Comparison of ENCODE assay signal across 27 cellular contexts in genomic region chr9:105281926-105282325, GRCh38. TPM values are rescaled to one million over a fixed set of nuclear protein-coding genes. Genes with fewer than 3 reads are reported as not detected.
DNase-seq lines count a peak whose midpoint lies in the region; ATAC-seq and TF ChIP-seq lines count a peak whose summit lies in the region.
"Had no signal": no experiment of that assay in that cellular context is flagged by ENCODE, and none has a peak within 500 bp of the region (broad histone marks: within the 10 kb centered on the region; RNA-seq: fewer than 3 reads in every experiment).

No MANE protein-coding gene starts in this region.

- 54% methylated on average over 1 of the region's 1 CpG for WGBS in hepatocyte (ENCODE audit: low lambda C conversion rate, missing lambda C conversion rate)

- TF ChIP-seq CTCF in hepatocyte (IDR thresholded peaks at IDR 0.05; ENCODE audit: poor library complexity) (no peak), type B pancreatic cell (conservative IDR thresholded peaks at IDR 0.05) (no peak)

- H3K4me1 ChIP-seq in hepatocyte (ENCODE audit: insufficient read depth), result peaks cover 6% of the 10 kb centered on the region
- H3K4me1 ChIP-seq: left lung had no signal

- H3K4me2 ChIP-seq in hepatocyte, result no peak overlapping the region

- CTCF ChIA-PET in activated CD8-positive, alpha-beta T cell treated with anti-CD3 and anti-CD28 coated beads, Interleukin-2, amount 10 ng/mL, durations not matched to agents 7 days and 5 days (lab: Charles Lee), result no interaction called here

- H3K9me3 Mint-ChIP-seq in type B pancreatic cell, result peaks cover 5% of the 10 kb centered on the region
- H3K9me3 Mint-ChIP-seq in activated CD8-positive, alpha-beta T cell treated with anti-CD3 and anti-CD28 coated beads, Interleukin-2, amount 10 ng/mL, durations not matched to agents 7 days and 5 days (ENCODE audit: insufficient read depth), result no peaks in the 10 kb centered on the region
- H3K9me3 Mint-ChIP-seq: activated naive CD8-positive, alpha-beta T cell treated with anti-CD3 and anti-CD28 coated beads, Interleukin-2, amount 50 U/mL, for 24 hours; CD4-positive, alpha-beta T cell; immature natural killer cell; natural killer cell treated with Interleukin-12 subunit alpha and Interleukin-12 subunit beta and Interleukin-15 and Interleukin-18, amount 100 ng/mL, for 72 hours had no signal

- no peak for ATAC-seq in activated CD8-positive, alpha-beta T cell treated with anti-CD3 and anti-CD28 coated beads, Interleukin-2, amount 10 ng/mL, durations not matched to agents 7 days and 5 days
- ATAC-seq in Right ventricle myocardium superior (ENCODE audit: poor library complexity), result no peak
- ATAC-seq: activated naive CD8-positive, alpha-beta T cell treated with anti-CD3 and anti-CD28 coated beads, Interleukin-2, amount 50 U/mL, for 24 hours; K562; left lung; natural killer cell treated with Interleukin-12 subunit alpha and Interleukin-12 subunit beta and Interleukin-15 and Interleukin-18, amount 100 ng/mL, for 72 hours; Panc1 had no signal

- H4K20me1 ChIP-seq in hepatocyte (ENCODE audit: insufficient read depth, poor library complexity, severe bottlenecking), result peaks cover 6% of the 10 kb centered on the region

- no peaks in the 10 kb centered on the region for H3K27me3 ChIP-seq in hepatocyte
- H3K27me3 ChIP-seq: left lung, ovary, SJSA1, thyroid gland had no signal

- peaks cover 11% of the 10 kb centered on the region for H3K4me1 Mint-ChIP-seq in type B pancreatic cell (ENCODE audit: unreplicated experiment)
- H3K4me1 Mint-ChIP-seq in activated CD8-positive, alpha-beta T cell treated with anti-CD3 and anti-CD28 coated beads, Interleukin-2, amount 10 ng/mL, durations not matched to agents 7 days and 5 days (ENCODE audit: low read depth), result no peaks in the 10 kb centered on the region
- H3K4me1 Mint-ChIP-seq: activated naive CD8-positive, alpha-beta T cell treated with anti-CD3 and anti-CD28 coated beads, Interleukin-2, amount 50 U/mL, for 24 hours had no signal

- H3K36me3 Mint-ChIP-seq in type B pancreatic cell, result peaks cover 14% of the 10 kb centered on the region
- no peaks in the 10 kb centered on the region for H3K36me3 Mint-ChIP-seq in activated CD8-positive, alpha-beta T cell treated with anti-CD3 and anti-CD28 coated beads, Interleukin-2, amount 10 ng/mL, durations not matched to agents 7 days and 5 days (ENCODE audit: low read depth)
- H3K36me3 Mint-ChIP-seq: immature natural killer cell; natural killer cell treated with Interleukin-12 subunit alpha and Interleukin-12 subunit beta and Interleukin-15 and Interleukin-18, amount 100 ng/mL, for 72 hours had no signal

- peak overlapping the region; percentile 60 for H3K27ac Mint-ChIP-seq in type B pancreatic cell
- no peak overlapping the region for H3K27ac Mint-ChIP-seq in activated CD8-positive, alpha-beta T cell treated with anti-CD3 and anti-CD28 coated beads, Interleukin-2, amount 10 ng/mL, durations not matched to agents 7 days and 5 days
- H3K27ac Mint-ChIP-seq: activated naive CD8-positive, alpha-beta T cell treated with anti-CD3 and anti-CD28 coated beads, Interleukin-2, amount 50 U/mL, for 24 hours; CD4-positive, alpha-beta T cell; immature natural killer cell; natural killer cell treated with Interleukin-12 subunit alpha and Interleukin-12 subunit beta and Interleukin-15 and Interleukin-18, amount 100 ng/mL, for 72 hours had no signal

- H3K9me3 ChIP-seq in hepatocyte (ENCODE audit: low read depth), result no peaks in the 10 kb centered on the region
- H3K9me3 ChIP-seq: left lung, ovary, SJSA1, thyroid gland had no signal

- no peaks in the 10 kb centered on the region for H3K36me3 ChIP-seq in hepatocyte (replicated peaks; ENCODE audit: insufficient read depth, low read depth)
- H3K36me3 ChIP-seq: left lung, ovary, SJSA1, thyroid gland had no signal

- H3K27ac ChIP-seq in caudate nucleus (ENCODE audit: low read depth, low read length) (peak overlapping the region; percentile 49), hepatocyte (peak overlapping the region; percentile 17)
- H3K27ac ChIP-seq: coronary artery, left lung, ovary, SJSA1, thyroid gland had no signal

- no peaks in the 10 kb centered on the region for H3K27me3 Mint-ChIP-seq in type B pancreatic cell
- H3K27me3 Mint-ChIP-seq in activated CD8-positive, alpha-beta T cell treated with anti-CD3 and anti-CD28 coated beads, Interleukin-2, amount 10 ng/mL, durations not matched to agents 7 days and 5 days (ENCODE audit: low read depth), result peaks cover under 1% of the 10 kb centered on the region
- H3K27me3 Mint-ChIP-seq: activated naive CD8-positive, alpha-beta T cell treated with anti-CD3 and anti-CD28 coated beads, Interleukin-2, amount 50 U/mL, for 24 hours; CD4-positive, alpha-beta T cell; natural killer cell treated with Interleukin-12 subunit alpha and Interleukin-12 subunit beta and Interleukin-15 and Interleukin-18, amount 100 ng/mL, for 72 hours had no signal

- no peaks in the 10 kb centered on the region for H3K9me2 ChIP-seq in hepatocyte (replicated peaks; ENCODE audit: insufficient read depth)

- DNase-seq in M059J (ENCODE audit: low read depth) (peak; percentile 43), caudate nucleus (lab: John Stamatoyannopoulos, UW) (no peak), hepatocyte (ENCODE audit: low spot score) (no peak), type B pancreatic cell (ENCODE audit: extremely low spot score, unreplicated experiment) (no peak), Right ventricle myocardium superior (no peak), head of caudate nucleus (no peak)
- no peak for DNase-seq in activated CD8-positive, alpha-beta T cell treated with anti-CD3 and anti-CD28 coated beads, Interleukin-2, amount 10 ng/mL, durations not matched to agents 7 days and 5 days
- DNase-seq: activated CD4-positive, CD25-positive, alpha-beta regulatory T cell treated with anti-CD3 and anti-CD28 coated beads, Interleukin-2, amount 50 U/mL, for 72 hours; activated gamma-delta T cell; activated naive CD8-positive, alpha-beta T cell treated with anti-CD3 and anti-CD28 coated beads, Interleukin-2, amount 50 U/mL, for 24 hours; CD4-positive, alpha-beta T cell; hippocampal formation; immature natural killer cell; left lung; midbrain; NCI-H510A treated with DMSO at 0.1 percent for 48 hours; ovary; retina; stimulated activated CD4-positive, alpha-beta T cell treated with anti-CD3 and anti-CD28 coated beads, Interleukin-4, amount 100 ng/mL, for 24 hours; stimulated activated naive CD4-positive, alpha-beta T cell; T-helper 1 cell; thyroid gland had no signal

- POLR2A ChIA-PET in activated CD8-positive, alpha-beta T cell treated with anti-CD3 and anti-CD28 coated beads, Interleukin-2, amount 10 ng/mL, durations not matched to agents 7 days and 5 days (lab: Charles Lee), result no interaction called here

- H3K4me3 Mint-ChIP-seq in type B pancreatic cell, result peak overlapping the region; percentile 53
- H3K4me3 Mint-ChIP-seq in activated CD8-positive, alpha-beta T cell treated with anti-CD3 and anti-CD28 coated beads, Interleukin-2, amount 10 ng/mL, durations not matched to agents 7 days and 5 days, result no peak overlapping the region
- H3K4me3 Mint-ChIP-seq: activated naive CD8-positive, alpha-beta T cell treated with anti-CD3 and anti-CD28 coated beads, Interleukin-2, amount 50 U/mL, for 24 hours; CD4-positive, alpha-beta T cell; immature natural killer cell; natural killer cell treated with Interleukin-12 subunit alpha and Interleukin-12 subunit beta and Interleukin-15 and Interleukin-18, amount 100 ng/mL, for 72 hours had no signal

- H3K4me3 ChIP-seq in hepatocyte, result no peak overlapping the region
- H3K4me3 ChIP-seq: coronary artery, K562, left lung, ovary, SJSA1, thyroid gland had no signal

- peaks cover 91% of the 10 kb centered on the region for H3K79me2 ChIP-seq in hepatocyte

- intact Hi-C loops in Right ventricle myocardium superior (cut with DNase I) (no loop called here), head of caudate nucleus (cut with DNase I) (no loop called here)

- H2AFZ ChIP-seq in hepatocyte, result no peak overlapping the region

RNA-seq across cellular contexts. Expression of gene SLC44A1, which starts 37.5 kb away (rescaled TPM):
- total RNA-seq in M059J (2014; rRNA removed; shearing (Covaris generic)), result 46.1 and 55.4 TPM in 2 replicates
- total RNA-seq in hepatocyte (62.9 and 64.9 TPM in 2 replicates), type B pancreatic cell (ENCODE audit: low replicate concordance) (47.2 and 130 TPM in 2 replicates), Right ventricle myocardium superior (13.5 TPM)
- 26.4 and 31.3 TPM in 2 replicates for polyA plus RNA-seq in hepatocyte
- 10 to 100 TPM; 14.1 to 14.3 TPM for total RNA-seq in activated CD8-positive, alpha-beta T cell treated with anti-CD3 and anti-CD28 coated beads, Interleukin-2, amount 10 ng/mL, durations not matched to agents 7 days and 5 days
